Comparison of ENCODE assay signal across 2 cellular contexts in genomic region chr11:7605544-7605943, GRCh38.
TF ChIP-seq lines count a peak whose summit lies in the region.

No MANE protein-coding gene starts in this region.

TF ChIP-seq in GM12878, 131 proteins besides CTCF, POLR2A, EP300 and RAD21:
- no peak for TF ChIP-seq CREM (IDR thresholded peaks at IDR 0.05; ENCODE audit: low read depth)
- TF ChIP-seq JUNB (IDR thresholded peaks at IDR 0.05), result no peak
- no peak for TF ChIP-seq TCF3 (IDR thresholded peaks at IDR 0.05; ENCODE audit: borderline replicate concordance, insufficient read depth, low read depth, low read length)

TF ChIP-seq in liver, 16 proteins besides CTCF, POLR2A, EP300 and RAD21:
- TF ChIP-seq HNF4G (IDR thresholded peaks at IDR 0.05) (no peak), YY1 (IDR thresholded peaks at IDR 0.05) (no peak), EGR1 (IDR thresholded peaks at IDR 0.05; ENCODE audit: low read depth in 2 of 2) (no peak), MAX (IDR thresholded peaks at IDR 0.05) (no peak), SP1 (IDR thresholded peaks at IDR 0.05) (no peak), TAF1 (conservative IDR thresholded peaks at IDR 0.05) (no peak), NR2F2 (IDR thresholded peaks at IDR 0.05) (peak; percentile 53), ATF3 (IDR thresholded peaks at IDR 0.05) (no peak), ZBTB33 (IDR thresholded peaks at IDR 0.05) (no peak), JUND (IDR thresholded peaks at IDR 0.05) (peak; percentile 51 to 54), HNF4A (conservative IDR thresholded peaks at IDR 0.05) (no peak), RXRA (IDR thresholded peaks at IDR 0.05) (no peak), FOXA1 (IDR thresholded peaks at IDR 0.05) (no peak), FOXA2 (IDR thresholded peaks at IDR 0.05) (no peak), GABPA (IDR thresholded peaks at IDR 0.05 in 1 of 2, conservative IDR thresholded peaks at IDR 0.05 in 1 of 2) (no peak), REST (IDR thresholded peaks at IDR 0.05) (no peak)
